Comparison of ENCODE assay signal across 8 cellular contexts in the genomic region with DNA sequence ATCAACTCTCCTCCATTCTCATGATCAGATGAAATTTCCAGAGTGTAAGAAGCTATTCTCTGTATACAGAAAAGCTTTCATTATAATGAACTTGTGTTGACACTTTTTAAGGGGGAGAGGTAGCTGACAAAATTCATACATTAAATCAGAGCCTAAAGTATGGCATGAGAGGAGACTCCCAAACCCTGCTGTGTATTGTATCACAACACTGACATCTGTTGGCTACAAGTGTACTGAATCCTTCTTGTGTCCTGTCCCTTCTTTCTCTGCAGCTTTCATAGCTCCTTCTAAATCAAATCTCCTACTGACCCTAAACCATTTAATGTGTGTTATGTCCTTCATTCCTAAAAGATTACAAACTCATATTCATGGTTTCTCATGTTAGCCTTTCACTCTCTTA.
DNase-seq lines count a peak whose midpoint lies in the region; ATAC-seq and FAIRE-seq lines count a peak whose summit lies in the region.

No MANE protein-coding gene starts in this region.

- H3K4me1 Mint-ChIP-seq in T-cell = no peaks in the 10 kb centered on the region

- no peaks in the 10 kb centered on the region for H3K36me3 Mint-ChIP-seq in T-cell

- no peaks in the 10 kb centered on the region for H3K9me3 ChIP-seq in right cardiac atrium (ENCODE audit: control insufficient read depth, low read length)

- no peak overlapping the region for H3K27ac Mint-ChIP-seq in T-cell

- CTCF ChIA-PET in T-cell (lab: Charles Lee) = interaction anchor here (0.6 to 1.9 kb wide), 11 partner anchors 9 to 711 kb away, joined by 3 to 11 read pairs (median 3); no protein-coding TSS in a partner anchor

- POLR2A ChIA-PET in T-cell (lab: Charles Lee) = no interaction called here

- FAIRE-seq in urothelium cell line (lab: Jason Lieb, UNC) = no peak

- intact Hi-C loops in Right ventricle myocardium superior (cut with DNase I) (no loop called here), right cardiac atrium (cut with DNase I) (no loop called here), left ventricle myocardium superior (cut with micrococcal nuclease) (no loop called here)

- H3K27me3 ChIP-seq in right cardiac atrium (ENCODE audit: control insufficient read depth, insufficient read depth) = peaks cover under 1% of the 10 kb centered on the region

- no peaks in the 10 kb centered on the region for H3K9me3 Mint-ChIP-seq in T-cell

- no peak overlapping the region for H3K4me3 Mint-ChIP-seq in T-cell

- H3K4me3 ChIP-seq in right cardiac atrium (ENCODE audit: low read length) = no peak overlapping the region

- H3K27me3 Mint-ChIP-seq in T-cell = peaks cover 27 to 30% of the 10 kb centered on the region in 2 donors

- no peak overlapping the region for H3K27ac ChIP-seq in right cardiac atrium (ENCODE audit: low read length)

- no peak for DNase-seq in Right ventricle myocardium superior
- no peak for DNase-seq in right cardiac atrium
- peak; percentile 62 for DNase-seq in NAMALWA (ENCODE audit: low spot score)
- peak in 6 of 34 experiments; percentile 1 to 12 (median 7) for DNase-seq in T-cell
- no peak for DNase-seq in left ventricle myocardium superior
- DNase-seq in urothelium cell line (ENCODE audit: low spot score) = peak; percentile 17
- no peak for DNase-seq in UCSD-AML1 (lab: John Stamatoyannopoulos, UW; ENCODE audit: unreplicated experiment)
- no peak for DNase-seq in activated CD8-positive, alpha-beta memory T cell treated with anti-CD3 and anti-CD28 coated beads, Interleukin-2, amount 50 U/mL, for 48 hours

- H3K4me1 ChIP-seq in right cardiac atrium (ENCODE audit: control insufficient read depth, insufficient read depth, low read length) = no peaks in the 10 kb centered on the region

- ATAC-seq in Right ventricle myocardium superior (ENCODE audit: poor library complexity) (peak; percentile 71), right cardiac atrium (no peak), T-cell (replicated peaks in 1 of 4) (peak; percentile 63 to 81 (median 70)), left ventricle myocardium superior (peak; percentile 45)

Comparison
In these comparisons a context has a peak if more than half of its experiments do, and no peak if none do; other contexts are left out.
1. ATAC-seq: peak in Right ventricle myocardium superior (single experiment), T-cell (4 of 4) and left ventricle myocardium superior (single experiment); none in right cardiac atrium (0 of 2).
2. DNase-seq: peak in NAMALWA (single experiment) and urothelium cell line (single experiment); none in Right ventricle myocardium superior (single experiment), right cardiac atrium (0 of 3), left ventricle myocardium superior (single experiment), UCSD-AML1 (single experiment) and activated CD8-positive, alpha-beta memory T cell treated with anti-CD3 and anti-CD28 coated beads, Interleukin-2, amount 50 U/mL, for 48 hours (single experiment).